19 cellular contexts compared by ENCODE assay signal in genomic region chr15:42796955-42797779, GRCh38.
DNase-seq lines count a peak whose midpoint lies in the region; ATAC-seq, FAIRE-seq and TF ChIP-seq lines count a peak whose summit lies in the region.
"Had no signal": no experiment of that assay in that cellular context is flagged by ENCODE, and none has a peak within 500 bp of the region (broad histone marks: within the 10 kb centered on the region; RNA-seq: fewer than 3 reads in every experiment).

No MANE protein-coding gene starts in this region.

- H3K9ac ChIP-seq in GM12878 (ENCODE audit: control insufficient read depth, insufficient read depth, low read length), result no peak overlapping the region
- H3K9ac ChIP-seq in mesendoderm (ENCODE audit: low read length), result no peak overlapping the region

- TF ChIP-seq POLR2A in GM12878 (IDR thresholded peaks at IDR 0.05; ENCODE audit: low read depth, low read length), result no peak
- TF ChIP-seq POLR2A in gastroesophageal sphincter (IDR thresholded peaks at IDR 0.05), result no peak

- TF ChIP-seq CTCF in BE2C (IDR thresholded peaks at IDR 0.05; ENCODE audit: low read depth, low read length), result peak; percentile 20; the same call in 1 of the 2 replicates
- no peak; a peak in 1 of 6 replicates for TF ChIP-seq CTCF in GM12878 (IDR thresholded peaks at IDR 0.05 in 2 of 3, conservative IDR thresholded peaks at IDR 0.05 in 1 of 3; ENCODE audit: control insufficient read depth in 2 of 3, extremely low read depth in 1 of 3, insufficient read depth in 1 of 3, low read depth in 3 of 3, low read length in 3 of 3)
- peak in 1 of 3 experiments; percentile 31 for TF ChIP-seq CTCF in ascending aorta (IDR thresholded peaks at IDR 0.05)
- no peak for TF ChIP-seq CTCF in gastroesophageal sphincter (IDR thresholded peaks at IDR 0.05)

- POLR2A ChIA-PET in GM12878 (lab: Charles Lee), result no interaction called here

- DNase-seq in BE2C (no peak), GM12878 (ENCODE audit: low read depth, low spot score) (no peak), mesendoderm (peak; percentile 2), ascending aorta (ENCODE audit: low spot score in 2 of 2) (no peak), NCI-H2196 (lab: John Stamatoyannopoulos, UW; ENCODE audit: unreplicated experiment) (no peak), NCI-H526 treated with DMSO at 0.1 percent for 48 hours (lab: John Stamatoyannopoulos, UW) (no peak)
- DNase-seq: activated CD4-positive, alpha-beta T cell treated with anti-CD3 and anti-CD28 coated beads, Interleukin-2, amount 50 U/mL, for 48 hours; activated effector memory CD4-positive, alpha-beta T cell treated with Interleukin-2 at 50 U/mL for 16 hours; CD8-positive, alpha-beta T cell; left ventricle myocardium inferior; naive thymus-derived CD8-positive, alpha-beta T cell; NCI-H510A; RPMI8226; sigmoid colon; stomach; T1000 had no signal

- H2AK5ac ChIP-seq in mesendoderm (ENCODE audit: low read length), result no peak overlapping the region

- no peak for FAIRE-seq in GM12878 (lab: Jason Lieb, UNC)

- H3K4me3 ChIP-seq in BE2C (ENCODE audit: low read depth, low read length), result no peak overlapping the region
- H3K4me3 ChIP-seq in GM12878, result no peak overlapping the region
- no peak overlapping the region for H3K4me3 ChIP-seq in mesendoderm (ENCODE audit: low read length)
- H3K4me3 ChIP-seq in ascending aorta, result no peak overlapping the region
- H3K4me3 ChIP-seq in gastroesophageal sphincter, result no peak overlapping the region
- H3K4me3 ChIP-seq: HAP-1, left ventricle myocardium inferior, sigmoid colon, stomach had no signal

- H4K5ac ChIP-seq in mesendoderm (ENCODE audit: low read length), result no peak overlapping the region

- H3K36me3 ChIP-seq in BE2C, result no peaks in the 10 kb centered on the region; the same call in 1 of the 2 replicates
- no peaks in the 10 kb centered on the region; a peak in 1 of 4 replicates for H3K36me3 ChIP-seq in GM12878 (ENCODE audit: control insufficient read depth in 2 of 2, insufficient read depth in 2 of 2, low read length in 1 of 2)
- H3K36me3 ChIP-seq in mesendoderm (ENCODE audit: control insufficient read depth, insufficient read depth, low read length), result no peaks in the 10 kb centered on the region
- peaks cover 9 to 22% of the 10 kb centered on the region in 2 donors for H3K36me3 ChIP-seq in ascending aorta
- peaks cover 0 to 48% of the 10 kb centered on the region in 2 donors for H3K36me3 ChIP-seq in gastroesophageal sphincter

- TF ChIP-seq RAD21 in Ishikawa (IDR thresholded peaks at IDR 0.05; ENCODE audit: low read depth), result peak; percentile 39
- peak; percentile 24; the same call in 1 of the 2 replicates for TF ChIP-seq RAD21 in GM12878 (IDR thresholded peaks at IDR 0.05; ENCODE audit: insufficient read depth, low read depth, low read length)

- H3K79me1 ChIP-seq in mesendoderm (ENCODE audit: low read length), result no peaks in the 10 kb centered on the region

- H3K4me2 ChIP-seq in GM12878 (ENCODE audit: control insufficient read depth, insufficient read depth), result no peak overlapping the region
- no peak overlapping the region for H3K4me2 ChIP-seq in mesendoderm (ENCODE audit: low read length)

- SMC1A ChIA-PET in GM12878 (lab: Charles Lee; ENCODE audit: uncharacterized antibody, unreplicated experiment), result interaction anchor here (1.2 kb wide), 1 partner anchor 129 kb away, joined by 3 read pairs; no protein-coding TSS in a partner anchor

- BruUV-seq in GM12878 (replicated peaks; lab: Mats Ljungman, UMichigan), result no TSS peak

- H3K79me2 ChIP-seq in GM12878 (ENCODE audit: control insufficient read depth, insufficient read depth, low read length) (no peaks in the 10 kb centered on the region), mesendoderm (ENCODE audit: control insufficient read depth, insufficient read depth, low read length) (no peaks in the 10 kb centered on the region)

- RAD21 ChIA-PET in GM12878 (lab: Charles Lee; ENCODE audit: unreplicated experiment), result interaction anchor here (2.0 kb wide), 1 partner anchor 129 kb away, joined by 5 read pairs; no protein-coding TSS in a partner anchor

- H3K27ac ChIP-seq in GM12878 (ENCODE audit: control insufficient read depth, insufficient read depth) (no peak overlapping the region), mesendoderm (ENCODE audit: low read depth, low read length) (no peak overlapping the region), ascending aorta (no peak overlapping the region), gastroesophageal sphincter (no peak overlapping the region)
- H3K27ac ChIP-seq: left ventricle myocardium inferior, sigmoid colon, stomach had no signal

- H4K8ac ChIP-seq in mesendoderm (ENCODE audit: low read depth, low read length), result no peak overlapping the region

- H2BK120ac ChIP-seq in mesendoderm (ENCODE audit: low read depth, low read length), result no peak overlapping the region

- no peak overlapping the region for H3K23ac ChIP-seq in mesendoderm (ENCODE audit: low read length)

- no peak overlapping the region for H3K56ac ChIP-seq in mesendoderm (ENCODE audit: low read length)

- H3K18ac ChIP-seq in mesendoderm (ENCODE audit: low read length), result no peak overlapping the region

- WGBS in GM12878 (ENCODE audit: insufficient coverage, insufficient replicate concordance, low lambda C conversion rate, missing lambda C conversion rate), result 96% methylated on average over 5 of the region's 5 CpGs
- no CpG with 5 or more reads among the region's 5 CpGs for WGBS in mesendoderm (ENCODE audit: extremely low coverage, insufficient coverage, low lambda C conversion rate)
- WGBS in gastroesophageal sphincter (ENCODE audit: low coverage in 1 of 2), 2 donors, result 76 to 80% methylated on average over 3 to 5 of the region's 5 CpGs

- H4K20me1 ChIP-seq in GM12878 (ENCODE audit: control insufficient read depth, insufficient read depth), result no peaks in the 10 kb centered on the region

- TF ChIP-seq EP300 in Ishikawa (IDR thresholded peaks at IDR 0.05; ENCODE audit: borderline replicate concordance) (no peak), GM12878 (IDR thresholded peaks at IDR 0.05; ENCODE audit: borderline replicate concordance in 1 of 2, control insufficient read depth in 1 of 2, low read depth in 2 of 2, low read length in 2 of 2) (no peak), gastroesophageal sphincter (IDR thresholded peaks at IDR 0.05) (no peak)

- in situ Hi-C loops in GM12878 (cut with MboI), result no loop called here

- H3K4ac ChIP-seq in mesendoderm (ENCODE audit: low read depth, low read length), result no peak overlapping the region

- H3K9me3 ChIP-seq in BE2C, result no peaks in the 10 kb centered on the region
- H3K9me3 ChIP-seq in GM12878 (replicated peaks; ENCODE audit: control insufficient read depth, insufficient read depth, low read length), result no peaks in the 10 kb centered on the region
- H3K9me3 ChIP-seq in ascending aorta, result no peaks in the 10 kb centered on the region
- no peaks in the 10 kb centered on the region for H3K9me3 ChIP-seq in gastroesophageal sphincter
- H3K9me3 ChIP-seq: HAP-1, left ventricle myocardium inferior, sigmoid colon, stomach had no signal

- H2BK5ac ChIP-seq in mesendoderm (ENCODE audit: low read length), result no peak overlapping the region

- intact Hi-C loops in GM12878 (cut with micrococcal nuclease; ENCODE audit: unreplicated experiment), result no loop called here
- intact Hi-C loops in ascending aorta (cut with DNase I), result no loop called here

- H2AFZ ChIP-seq in GM12878 (ENCODE audit: control insufficient read depth, low read depth, low read length), result no peak overlapping the region

- H3K27me3 ChIP-seq in BE2C, result no peaks in the 10 kb centered on the region
- H3K27me3 ChIP-seq in GM12878 (replicated peaks in 1 of 2; ENCODE audit: control insufficient read depth in 2 of 2, insufficient read depth in 2 of 2, low read length in 1 of 2), result no peaks in the 10 kb centered on the region
- H3K27me3 ChIP-seq in mesendoderm (ENCODE audit: insufficient read depth, low read length, poor library complexity), result no peaks in the 10 kb centered on the region
- no peaks in the 10 kb centered on the region for H3K27me3 ChIP-seq in ascending aorta
- H3K27me3 ChIP-seq in gastroesophageal sphincter, result no peaks in the 10 kb centered on the region
- H3K27me3 ChIP-seq: sigmoid colon, stomach had no signal

- H3K4me1 ChIP-seq in BE2C, result no peaks in the 10 kb centered on the region
- no peaks in the 10 kb centered on the region for H3K4me1 ChIP-seq in GM12878 (ENCODE audit: control insufficient read depth, insufficient read depth, low read length)
- no peaks in the 10 kb centered on the region for H3K4me1 ChIP-seq in mesendoderm (ENCODE audit: control insufficient read depth, low read depth, low read length)
- no peaks in the 10 kb centered on the region for H3K4me1 ChIP-seq in ascending aorta
- no peaks in the 10 kb centered on the region for H3K4me1 ChIP-seq in gastroesophageal sphincter
- H3K4me1 ChIP-seq: HAP-1, sigmoid colon, stomach had no signal

- H2BK15ac ChIP-seq in mesendoderm (replicated peaks; ENCODE audit: low read depth), result no peak overlapping the region

- ATAC-seq in GM12878 (no peak), gastroesophageal sphincter (no peak)
- ATAC-seq: CD8-positive, alpha-beta T cell; naive thymus-derived CD8-positive, alpha-beta T cell had no signal

- CTCF ChIA-PET in GM12878 (lab: Yijun Ruan, JAX), result interaction anchor here (0.7 to 1.9 kb wide), 3 partner anchors 122 to 421 kb away, joined by 3 to 8 read pairs (median 3); no protein-coding TSS in a partner anchor

TF ChIP-seq in Ishikawa, 13 proteins besides CTCF, POLR2A, EP300 and RAD21 (continues in another document):
- TF ChIP-seq TAF1 (IDR thresholded peaks at IDR 0.05; ENCODE audit: low read depth) (no peak), YY1 (IDR thresholded peaks at IDR 0.05; ENCODE audit: low read depth) (no peak), EGR1 (IDR thresholded peaks at IDR 0.05) (no peak), TEAD4 (IDR thresholded peaks at IDR 0.05) (no peak), MAX (IDR thresholded peaks at IDR 0.05) (no peak), TCF12 (IDR thresholded peaks at IDR 0.05; ENCODE audit: low read depth) (no peak), CEBPB (IDR thresholded peaks at IDR 0.05) (no peak)

TF ChIP-seq in GM12878, 131 proteins besides CTCF, POLR2A, EP300 and RAD21:
- TF ChIP-seq SMC3 (IDR thresholded peaks at IDR 0.05; ENCODE audit: borderline replicate concordance, low read length), result peak; percentile 10; the same call in 1 of the 2 replicates
- no peak for TF ChIP-seq POLR2AphosphoS5 (IDR thresholded peaks at IDR 0.05; ENCODE audit: low read length)
